Comparison of ENCODE assay signal across 23 cellular contexts in genomic region chr5:110376281-110376916, GRCh38.
DNase-seq lines count a peak whose midpoint lies in the region; ATAC-seq and TF ChIP-seq lines count a peak whose summit lies in the region.
"Had no signal": no experiment of that assay in that cellular context is flagged by ENCODE, and none has a peak within 500 bp of the region (broad histone marks: within the 10 kb centered on the region; RNA-seq: fewer than 3 reads in every experiment).

No MANE protein-coding gene starts in this region.

- no peaks in the 10 kb centered on the region for H3K9me3 Mint-ChIP-seq in CD4-positive, alpha-beta T cell
- H3K9me3 Mint-ChIP-seq: IgD-negative memory B cell had no signal

- DNase-seq in AG09319 (ENCODE audit: extremely low read depth, low read depth) (peak; percentile 73), LHCN-M2 (ENCODE audit: low read depth) (peak; percentile 17), fibroblast of lung (ENCODE audit: low read depth in 2 of 2) (peak; percentile 23 to 81), ureter (ENCODE audit: low spot score) (no peak), SKM-1 treated with dmso at 0.1 percent for 144 hours (lab: John Stamatoyannopoulos, UW; ENCODE audit: unreplicated experiment) (no peak), inferior parietal cortex (ENCODE audit: extremely low spot score) (no peak)
- no peak for DNase-seq in CD4-positive, alpha-beta T cell
- DNase-seq: activated CD4-positive, alpha-beta T cell treated with anti-CD3 and anti-CD28 coated beads for 1 hour; activated gamma-delta T cell treated with Interleukin-2 at 50 U/mL for 16 hours; CD8-positive, alpha-beta memory T cell; DMS79; H7; head of caudate nucleus; immature natural killer cell; mammary epithelial cell; NCI-H187; stimulated activated naive CD4-positive, alpha-beta T cell had no signal

- H3K4me3 Mint-ChIP-seq in CD4-positive, alpha-beta T cell, result no peak overlapping the region
- H3K4me3 Mint-ChIP-seq: CD8-positive, alpha-beta memory T cell; IgD-negative memory B cell; immature natural killer cell had no signal

- no peaks in the 10 kb centered on the region for H3K4me1 Mint-ChIP-seq in CD4-positive, alpha-beta T cell (ENCODE audit: low read depth)
- H3K4me1 Mint-ChIP-seq: CD8-positive, alpha-beta memory T cell; immature natural killer cell had no signal

- CTCF ChIA-PET in CD4-positive, alpha-beta T cell (lab: Charles Lee), result no interaction called here

- H4K20me1 ChIP-seq in fibroblast of lung (ENCODE audit: control insufficient read depth, extremely low read depth, insufficient read depth, low read length), result no peaks in the 10 kb centered on the region
- no peaks in the 10 kb centered on the region for H4K20me1 ChIP-seq in neural cell (ENCODE audit: insufficient read depth)

- no peak for ATAC-seq in CD4-positive, alpha-beta T cell (ENCODE audit: poor library complexity)
- ATAC-seq: A549 had no signal

- TF ChIP-seq CTCF in AG09319 (IDR thresholded peaks at IDR 0.05; ENCODE audit: low read depth, low read length), result no peak
- no peak for TF ChIP-seq CTCF in fibroblast of lung (conservative IDR thresholded peaks at IDR 0.05 in 1 of 2, IDR thresholded peaks at IDR 0.05 in 1 of 2; ENCODE audit: low read depth in 1 of 2, low read length in 2 of 2)
- no peak for TF ChIP-seq CTCF in neural cell (IDR thresholded peaks at IDR 0.05; ENCODE audit: poor library complexity, severe bottlenecking)
- no peak for TF ChIP-seq CTCF in CD4-positive, alpha-beta T cell (IDR thresholded peaks at IDR 0.05)

- no peaks in the 10 kb centered on the region for H3K27me3 ChIP-seq in fibroblast of lung (ENCODE audit: control insufficient read depth, insufficient read depth, low read length)
- H3K27me3 ChIP-seq in neural cell (ENCODE audit: insufficient read depth, low read depth, low read length), result no peaks in the 10 kb centered on the region
- no peaks in the 10 kb centered on the region for H3K27me3 ChIP-seq in CD4-positive, alpha-beta T cell (ENCODE audit: control insufficient read depth, insufficient read depth, low read length)
- H3K27me3 ChIP-seq: ascending aorta, tibial nerve had no signal

- H3K9ac ChIP-seq in fibroblast of lung (ENCODE audit: insufficient read depth, low read length), result no peak overlapping the region
- H3K9ac ChIP-seq in neural cell (ENCODE audit: low read length), result no peak overlapping the region

- TF ChIP-seq RAD21 in neural cell (conservative IDR thresholded peaks at IDR 0.05), result no peak

- H3K36me3 ChIP-seq in fibroblast of lung (ENCODE audit: control insufficient read depth, insufficient read depth, low read length) (no peaks in the 10 kb centered on the region), neural cell (ENCODE audit: insufficient read depth, low read length) (no peaks in the 10 kb centered on the region)
- H3K36me3 ChIP-seq: ascending aorta, tibial nerve had no signal

- H3F3A ChIP-seq in neural cell (ENCODE audit: insufficient read depth, low read length, poor library complexity, severe bottlenecking), result no peaks in the 10 kb centered on the region

- H3K27ac ChIP-seq in fibroblast of lung (ENCODE audit: insufficient read depth, low read length) (no peak overlapping the region), neural cell (ENCODE audit: low read length) (no peak overlapping the region)
- H3K27ac ChIP-seq in CD4-positive, alpha-beta T cell (ENCODE audit: low read depth, low read length), result no peak overlapping the region
- H3K27ac ChIP-seq: A549, ascending aorta, SK-N-MC had no signal

- no peaks in the 10 kb centered on the region for H3K79me2 ChIP-seq in fibroblast of lung (ENCODE audit: control insufficient read depth, insufficient read depth, low read length)
- no peaks in the 10 kb centered on the region for H3K79me2 ChIP-seq in neural cell (replicated peaks; ENCODE audit: insufficient read depth, low read length)

- H3K4me3 ChIP-seq in fibroblast of lung (replicated peaks in 1 of 4; ENCODE audit: control extremely low read depth in 1 of 4, insufficient read depth in 1 of 4, low read depth in 3 of 4, low read length in 4 of 4), result no peak overlapping the region
- peak overlapping the region; percentile 21 for H3K4me3 ChIP-seq in neural cell (ENCODE audit: low read length)
- H3K4me3 ChIP-seq: A549, ascending aorta, SK-N-MC, tibial nerve had no signal

- H3K9me2 ChIP-seq in neural cell (ENCODE audit: insufficient read depth, low read length), result no peaks in the 10 kb centered on the region

- H2AFZ ChIP-seq in fibroblast of lung (ENCODE audit: low read length), result no peak overlapping the region
- H2AFZ ChIP-seq in neural cell (ENCODE audit: low read depth, low read length), result no peak overlapping the region

- intact Hi-C loops in CD4-positive, alpha-beta T cell (cut with DNase I, micrococcal nuclease), result no loop called here

- H3K4me1 ChIP-seq in fibroblast of lung (ENCODE audit: control insufficient read depth, extremely low read depth, insufficient read depth, low read length), result peaks cover 8% of the 10 kb centered on the region
- H3K4me1 ChIP-seq: A549, ascending aorta, tibial nerve had no signal

- no peak overlapping the region for H3K4me2 ChIP-seq in fibroblast of lung (ENCODE audit: extremely low read depth, insufficient read depth, low read length)
- H3K4me2 ChIP-seq in neural cell (ENCODE audit: low read length), result peak overlapping the region; percentile 12
- H3K4me2 ChIP-seq: A549 had no signal

- peak; percentile 36 for TF ChIP-seq EP300 in neural cell (conservative IDR thresholded peaks at IDR 0.05; ENCODE audit: poor library complexity, severe bottlenecking)

- no peak overlapping the region for H3K27ac Mint-ChIP-seq in CD4-positive, alpha-beta T cell
- H3K27ac Mint-ChIP-seq: CD8-positive, alpha-beta memory T cell; IgD-negative memory B cell; immature natural killer cell had no signal

- POLR2A ChIA-PET in CD4-positive, alpha-beta T cell (lab: Charles Lee), result no interaction called here

- H3K36me3 Mint-ChIP-seq in CD4-positive, alpha-beta T cell (ENCODE audit: low read depth), result no peaks in the 10 kb centered on the region
- H3K36me3 Mint-ChIP-seq: CD8-positive, alpha-beta memory T cell; IgD-negative memory B cell; immature natural killer cell had no signal

- H3K9me3 ChIP-seq in fibroblast of lung (ENCODE audit: control insufficient read depth, insufficient read depth, low read depth, low read length), result no peaks in the 10 kb centered on the region
- H3K9me3 ChIP-seq in neural cell (ENCODE audit: low read length), result no peaks in the 10 kb centered on the region
- H3K9me3 ChIP-seq in CD4-positive, alpha-beta T cell (ENCODE audit: control insufficient read depth, low read length), result no peaks in the 10 kb centered on the region
- H3K9me3 ChIP-seq: A549, ascending aorta, tibial nerve had no signal

- no peaks in the 10 kb centered on the region for H3K27me3 Mint-ChIP-seq in CD4-positive, alpha-beta T cell
- H3K27me3 Mint-ChIP-seq: CD8-positive, alpha-beta memory T cell; IgD-negative memory B cell had no signal

TF ChIP-seq in neural cell, 6 proteins besides CTCF, POLR2A, EP300 and RAD21:
- TF ChIP-seq POLR2AphosphoS5 (IDR thresholded peaks at IDR 0.05) (peak; percentile 21), EZH2 (IDR thresholded peaks at IDR 0.05; ENCODE audit: borderline replicate concordance, insufficient read depth, low read length, poor library complexity, severe bottlenecking) (no peak)
- TF ChIP-seq, protein P1, sequence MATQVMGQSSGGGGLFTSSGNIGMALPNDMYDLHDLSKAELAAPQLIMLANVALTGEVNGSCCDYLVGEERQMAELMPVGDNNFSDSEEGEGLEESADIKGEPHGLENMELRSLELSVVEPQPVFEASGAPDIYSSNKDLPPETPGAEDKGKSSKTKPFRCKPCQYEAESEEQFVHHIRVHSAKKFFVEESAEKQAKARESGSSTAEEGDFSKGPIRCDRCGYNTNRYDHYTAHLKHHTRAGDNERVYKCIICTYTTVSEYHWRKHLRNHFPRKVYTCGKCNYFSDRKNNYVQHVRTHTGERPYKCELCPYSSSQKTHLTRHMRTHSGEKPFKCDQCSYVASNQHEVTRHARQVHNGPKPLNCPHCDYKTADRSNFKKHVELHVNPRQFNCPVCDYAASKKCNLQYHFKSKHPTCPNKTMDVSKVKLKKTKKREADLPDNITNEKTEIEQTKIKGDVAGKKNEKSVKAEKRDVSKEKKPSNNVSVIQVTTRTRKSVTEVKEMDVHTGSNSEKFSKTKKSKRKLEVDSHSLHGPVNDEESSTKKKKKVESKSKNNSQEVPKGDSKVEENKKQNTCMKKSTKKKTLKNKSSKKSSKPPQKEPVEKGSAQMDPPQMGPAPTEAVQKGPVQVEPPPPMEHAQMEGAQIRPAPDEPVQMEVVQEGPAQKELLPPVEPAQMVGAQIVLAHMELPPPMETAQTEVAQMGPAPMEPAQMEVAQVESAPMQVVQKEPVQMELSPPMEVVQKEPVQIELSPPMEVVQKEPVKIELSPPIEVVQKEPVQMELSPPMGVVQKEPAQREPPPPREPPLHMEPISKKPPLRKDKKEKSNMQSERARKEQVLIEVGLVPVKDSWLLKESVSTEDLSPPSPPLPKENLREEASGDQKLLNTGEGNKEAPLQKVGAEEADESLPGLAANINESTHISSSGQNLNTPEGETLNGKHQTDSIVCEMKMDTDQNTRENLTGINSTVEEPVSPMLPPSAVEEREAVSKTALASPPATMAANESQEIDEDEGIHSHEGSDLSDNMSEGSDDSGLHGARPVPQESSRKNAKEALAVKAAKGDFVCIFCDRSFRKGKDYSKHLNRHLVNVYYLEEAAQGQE (IDR thresholded peaks at IDR 0.05; ENCODE audit: borderline replicate concordance), result peak; percentile 67
TF ChIP-seq in neural cell: peak in this region for 2.

Comparison
In these comparisons a context has a peak if more than half of its experiments do, and no peak if none do; other contexts are left out.
1. DNase-seq: peak in AG09319 (single experiment), LHCN-M2 (single experiment) and fibroblast of lung (2 of 2); none in ureter (single experiment), CD4-positive, alpha-beta T cell (0 of 10), SKM-1 treated with dmso at 0.1 percent for 144 hours (single experiment) and inferior parietal cortex (single experiment).